In the genomic region with DNA sequence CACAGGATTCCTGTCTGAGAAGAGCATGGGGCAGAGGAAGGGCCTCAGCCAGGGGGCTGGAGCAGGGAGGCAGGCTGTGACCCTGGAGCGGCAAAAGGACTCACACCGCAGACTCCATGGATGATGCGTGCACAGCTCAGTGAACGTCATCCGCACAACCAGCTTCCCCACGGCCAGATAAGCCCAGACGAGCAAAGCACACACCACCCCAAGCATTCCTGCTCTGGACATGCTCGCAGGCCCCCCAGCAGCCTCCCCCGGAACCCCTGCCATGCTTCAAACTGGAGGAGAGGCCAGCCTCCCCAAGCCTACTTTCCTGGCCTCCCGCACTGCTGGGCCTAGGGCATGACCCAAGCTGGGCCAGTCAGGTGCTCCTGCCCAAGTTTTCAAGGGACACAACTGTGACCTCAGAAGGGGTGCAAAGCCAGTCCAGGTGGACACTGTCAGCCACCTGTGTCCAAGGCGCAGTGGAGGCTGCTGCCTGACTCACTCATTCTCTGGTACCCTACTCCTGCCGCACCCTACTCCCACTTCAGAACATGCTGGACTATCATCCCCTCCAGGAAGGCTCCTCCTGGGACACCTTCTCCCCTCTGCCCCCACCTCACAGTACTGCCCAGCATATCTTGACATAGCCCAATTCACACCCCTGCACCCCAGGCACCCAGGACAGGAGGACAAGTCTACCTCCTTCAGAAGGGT, we compare ENCODE assay signal across 10 cellular contexts. TPM values are rescaled to one million over a fixed set of nuclear protein-coding genes. Genes with fewer than 3 reads are reported as not detected.
DNase-seq lines count a peak whose midpoint lies in the region; ATAC-seq, FAIRE-seq and TF ChIP-seq lines count a peak whose summit lies in the region.
"Had no signal": no experiment of that assay in that cellular context is flagged by ENCODE, and none has a peak within 500 bp of the region (broad histone marks: within the 10 kb centered on the region; RNA-seq: fewer than 3 reads in every experiment).

No MANE protein-coding gene starts in this region.

- H3K4me3 ChIP-seq in SJSA1 (no peak overlapping the region), esophagus (ENCODE audit: low read depth in 1 of 2, low read length in 2 of 2) (no peak overlapping the region), upper lobe of left lung (no peak overlapping the region)

- WGBS in esophagus, 2 donors = 87 to 92% methylated on average over 12 of the region's 12 CpGs
- 91 to 96% methylated on average over 10 to 11 of the region's 12 CpGs for WGBS in upper lobe of left lung, 2 donors

- no peak for FAIRE-seq in GM19239 (lab: Jason Lieb, UNC)

- H3K27ac ChIP-seq in SJSA1 = peak overlapping the region; percentile 92
- H3K27ac ChIP-seq in esophagus (ENCODE audit: low read depth in 2 of 2, low read length in 1 of 2) = peak overlapping the region; percentile 35 to 72
- H3K27ac ChIP-seq in upper lobe of left lung = peak overlapping the region; percentile 91 to 95 (median 93)

- no peak for ATAC-seq in upper lobe of left lung (ENCODE audit: low FRiP score in 2 of 2)
- ATAC-seq: activated CD8-positive, alpha-beta T cell treated with anti-CD3 and anti-CD28 coated beads for 36 hours had no signal

- H3K4me3 Mint-ChIP-seq in neural crest cell (peak overlapping the region; percentile 78), immature natural killer cell (no peak overlapping the region)
- H3K4me3 Mint-ChIP-seq: activated CD8-positive, alpha-beta T cell treated with anti-CD3 and anti-CD28 coated beads for 36 hours; central memory CD8-positive, alpha-beta T cell had no signal

- TF ChIP-seq EP300 in upper lobe of left lung (IDR thresholded peaks at IDR 0.05) = no peak

- DNase-seq in SJSA1 (ENCODE audit: low read depth in 1 of 2, low spot score in 2 of 2) (no peak), neural crest cell (ENCODE audit: low read depth, low spot score) (no peak), upper lobe of left lung (no peak), GM19239 (ENCODE audit: insufficient read length, low spot score) (no peak), immature natural killer cell (no peak)
- no peak for DNase-seq in stimulated activated naive CD4-positive, alpha-beta T cell (lab: John Stamatoyannopoulos, UW)
- DNase-seq: activated CD8-positive, alpha-beta T cell treated with anti-CD3 and anti-CD28 coated beads for 36 hours had no signal

- H3K4me1 Mint-ChIP-seq in neural crest cell (peaks cover 65% of the 10 kb centered on the region), immature natural killer cell (peaks cover 0 to 4% of the 10 kb centered on the region in 2 donors)

- H3K36me3 ChIP-seq in SJSA1 (peaks cover 80% of the 10 kb centered on the region), esophagus (ENCODE audit: control insufficient read depth in 2 of 2, insufficient read depth in 2 of 2, low read length in 1 of 2) (peaks cover 4 to 16% of the 10 kb centered on the region in 2 donors), upper lobe of left lung (peaks cover 0 to 14% (median 10%) of the 10 kb centered on the region in 4 donors)

- H3K27ac Mint-ChIP-seq in neural crest cell (ENCODE audit: unreplicated experiment) (peak overlapping the region; percentile 95), immature natural killer cell (no peak overlapping the region)
- H3K27ac Mint-ChIP-seq: activated CD8-positive, alpha-beta T cell treated with anti-CD3 and anti-CD28 coated beads for 36 hours had no signal

- H3K4me1 ChIP-seq in SJSA1 (replicated peaks) = peaks cover 77% of the 10 kb centered on the region
- peaks cover 19 to 47% of the 10 kb centered on the region in 2 donors for H3K4me1 ChIP-seq in esophagus (ENCODE audit: control insufficient read depth in 2 of 2, insufficient read depth in 2 of 2, low read length in 1 of 2)
- peaks cover 69 to 78% (median 75%) of the 10 kb centered on the region in 4 donors for H3K4me1 ChIP-seq in upper lobe of left lung

- H3K9me3 Mint-ChIP-seq in neural crest cell = no peaks in the 10 kb centered on the region
- H3K9me3 Mint-ChIP-seq in immature natural killer cell = no peaks in the 10 kb centered on the region
- H3K9me3 Mint-ChIP-seq: activated CD8-positive, alpha-beta T cell treated with anti-CD3 and anti-CD28 coated beads for 36 hours; central memory CD8-positive, alpha-beta T cell had no signal

- H3K36me3 Mint-ChIP-seq in neural crest cell (ENCODE audit: low read depth) (no peaks in the 10 kb centered on the region), immature natural killer cell (no peaks in the 10 kb centered on the region)

- TF ChIP-seq POLR2A in upper lobe of left lung (IDR thresholded peaks at IDR 0.05) = no peak

- no peak for TF ChIP-seq CTCF in neural crest cell (conservative IDR thresholded peaks at IDR 0.05)
- TF ChIP-seq CTCF in upper lobe of left lung (IDR thresholded peaks at IDR 0.05) = no peak

- no peaks in the 10 kb centered on the region for H3K27me3 ChIP-seq in SJSA1 (replicated peaks)
- H3K27me3 ChIP-seq in esophagus (ENCODE audit: control insufficient read depth in 1 of 2, insufficient read depth in 2 of 2, low read length in 2 of 2) = no peaks in the 10 kb centered on the region
- H3K27me3 ChIP-seq in upper lobe of left lung = peaks cover 0 to 6% (median 0%) of the 10 kb centered on the region in 4 donors

- H3K9me3 ChIP-seq in SJSA1 (replicated peaks) (no peaks in the 10 kb centered on the region), esophagus (ENCODE audit: control insufficient read depth in 2 of 2, insufficient read depth in 1 of 2, low read depth in 1 of 2, low read length in 1 of 2) (no peaks in the 10 kb centered on the region), upper lobe of left lung (no peaks in the 10 kb centered on the region)

- peaks cover 7% of the 10 kb centered on the region for H3K27me3 Mint-ChIP-seq in neural crest cell (ENCODE audit: low read depth)
- H3K27me3 Mint-ChIP-seq in immature natural killer cell (ENCODE audit: low read depth in 3 of 3) = peaks cover 2 to 11% (median 5%) of the 10 kb centered on the region in 3 donors

RNA-seq across cellular contexts. Expression of gene BCAR1, which starts 4.8 kb away (rescaled TPM):
- total RNA-seq in SJSA1 (2014; rRNA removed; shearing (Covaris generic)) = 86.6 and 93.5 TPM in 2 replicates
- polyA plus RNA-seq in esophagus = 10 to 100 TPM; 20.2 to 25.7 TPM
- 63.8 and 64.0 TPM in 2 replicates for total RNA-seq in neural crest cell
- total RNA-seq in upper lobe of left lung = 10 to 100 TPM; 32.9 to 87.2 (median 61.7) TPM
- not detected for polyA plus RNA-seq in immature natural killer cell

RNA-seq across cellular contexts. Expression of gene CTRB1, which starts 27.9 kb away (rescaled TPM):
- total RNA-seq in SJSA1 (2014; rRNA removed; shearing (Covaris generic)) = not detected in 2 replicates
- polyA plus RNA-seq in esophagus (1 to 10 TPM in 1 of 2 donors, under 1 TPM in 1; 0.34 to 2.0 TPM), immature natural killer cell (not detected)
- total RNA-seq in neural crest cell (not detected in 2 replicates), upper lobe of left lung (10 to 100 TPM in 1 of 6 donors, 1 to 10 TPM in 1, not detected in 4; 5.1 to 11.3 TPM)
- total RNA-seq: activated CD8-positive, alpha-beta T cell treated with anti-CD3 and anti-CD28 coated beads for 36 hours; G401 had no signal

RNA-seq across cellular contexts. Expression of gene CTRB2, which starts 39.7 kb away (rescaled TPM):
- not detected in 2 replicates for total RNA-seq in SJSA1 (2014; rRNA removed; shearing (Covaris generic))
- polyA plus RNA-seq in esophagus (1 to 10 TPM in 1 of 2 donors, under 1 TPM in 1; 0.35 to 1.7 TPM), immature natural killer cell (not detected)
- total RNA-seq in neural crest cell (not detected in 2 replicates), upper lobe of left lung (10 to 100 TPM in 1 of 6 donors, 1 to 10 TPM in 1, not detected in 4; 9.8 to 15.9 TPM)
- total RNA-seq: activated CD8-positive, alpha-beta T cell treated with anti-CD3 and anti-CD28 coated beads for 36 hours; G401 had no signal
